Comparison of ENCODE assay signal across 8 cellular contexts in genomic region chr2:85420743-85421705, GRCh38. TPM values are rescaled to one million over a fixed set of nuclear protein-coding genes. Genes with fewer than 3 reads are reported as not detected.
DNase-seq lines count a peak whose midpoint lies in the region; ATAC-seq and TF ChIP-seq lines count a peak whose summit lies in the region.

No MANE protein-coding gene starts in this region.

- intact Hi-C loops in Right ventricle myocardium superior (cut with DNase I) (loop anchor here (2.0 kb wide), 1 partner anchor 132 kb away; no protein-coding TSS in a partner anchor), posterior vena cava (cut with DNase I) (loop anchor here (2.0 kb wide), 2 partner anchors 130 to 132 kb away; no protein-coding TSS in a partner anchor), upper lobe of right lung (cut with DNase I) (loop anchor here (2.0 kb wide), 1 partner anchor 126 kb away; no protein-coding TSS in a partner anchor)

- peak; percentile 92 for DNase-seq in GM03348 (ENCODE audit: low spot score)
- peak; percentile 77 for DNase-seq in MV-4-11 (lab: John Stamatoyannopoulos, UW)
- DNase-seq in SKM-1 treated with dmso at 0.1 percent for 144 hours (lab: John Stamatoyannopoulos, UW; ENCODE audit: unreplicated experiment) = peak; percentile 89
- DNase-seq in activated naive CD8-positive, alpha-beta T cell treated with anti-CD3 and anti-CD28 coated beads for 36 hours = peak; percentile 88
- DNase-seq in Right ventricle myocardium superior = peak; percentile 95
- peak; percentile 97 for DNase-seq in posterior vena cava (ENCODE audit: low spot score)
- DNase-seq in upper lobe of right lung = peak; percentile 95

- H3K36me3 ChIP-seq in HEK293 (ENCODE audit: control insufficient read depth in 2 of 2, insufficient read depth in 1 of 2, low read length in 2 of 2) (no peaks in the 10 kb centered on the region), upper lobe of right lung (no peaks in the 10 kb centered on the region)

- POLR2A ChIA-PET in HEK293 (lab: Yijun Ruan, JAX) = interaction anchor here (1.0 to 6.2 kb wide), 6 partner anchors 111 to 130 kb away, joined by 3 to 87 read pairs (median 13); partner anchors contain the start of gene MAT2A

- TF ChIP-seq CTCF in HEK293 (tag by site-specific recombination; IDR thresholded peaks at IDR 0.05) (peak; percentile 97), upper lobe of right lung (IDR thresholded peaks at IDR 0.05) (peak; percentile 100)

- CTCF ChIA-PET in HEK293 (lab: Yijun Ruan, JAX) = interaction anchor here (0.5 to 4.2 kb wide), 25 partner anchors 9 to 898 kb away, joined by 3 to 144 read pairs (median 4); partner anchors contain the start of genes MAT2A and RNF181

- H3K9me3 ChIP-seq in HEK293 (ENCODE audit: control insufficient read depth, insufficient read depth, low read depth, low read length) = no peaks in the 10 kb centered on the region
- H3K9me3 ChIP-seq in upper lobe of right lung = no peaks in the 10 kb centered on the region

- no peaks in the 10 kb centered on the region for H3K27me3 ChIP-seq in upper lobe of right lung

- H3K9me3 Mint-ChIP-seq in activated naive CD8-positive, alpha-beta T cell treated with anti-CD3 and anti-CD28 coated beads for 36 hours = no peaks in the 10 kb centered on the region

- no peaks in the 10 kb centered on the region for H3K27me3 Mint-ChIP-seq in activated naive CD8-positive, alpha-beta T cell treated with anti-CD3 and anti-CD28 coated beads for 36 hours

- no peaks in the 10 kb centered on the region for H3K36me3 Mint-ChIP-seq in activated naive CD8-positive, alpha-beta T cell treated with anti-CD3 and anti-CD28 coated beads for 36 hours

- H3K27ac ChIP-seq in HEK293 (ENCODE audit: extremely low read depth, low read depth, low read length) (no peak overlapping the region), upper lobe of right lung (peak overlapping the region; percentile 96)

- peak overlapping the region; percentile 49 for H3K4me3 Mint-ChIP-seq in activated naive CD8-positive, alpha-beta T cell treated with anti-CD3 and anti-CD28 coated beads for 36 hours

- peak overlapping the region; percentile 46 for H3K27ac Mint-ChIP-seq in activated naive CD8-positive, alpha-beta T cell treated with anti-CD3 and anti-CD28 coated beads for 36 hours

- peaks cover 23% of the 10 kb centered on the region for H3K4me1 Mint-ChIP-seq in activated naive CD8-positive, alpha-beta T cell treated with anti-CD3 and anti-CD28 coated beads for 36 hours

- H3K4me1 ChIP-seq in HEK293 (ENCODE audit: control insufficient read depth, insufficient read depth, low read length) (peaks cover 4% of the 10 kb centered on the region), upper lobe of right lung (peaks cover 31% of the 10 kb centered on the region)

- peak; percentile 78 for ATAC-seq in Right ventricle myocardium superior (ENCODE audit: poor library complexity)
- ATAC-seq in upper lobe of right lung = peak; percentile 91

- H3K4me3 ChIP-seq in HEK293 (ENCODE audit: low read depth, low read length) (no peak overlapping the region), upper lobe of right lung (no peak overlapping the region)

TF ChIP-seq in HEK293, 187 proteins besides CTCF, POLR2A, EP300 and RAD21 (continues in another document):
- TF ChIP-seq GLIS2 (tag by site-specific recombination; IDR thresholded peaks at IDR 0.05) (no peak), ZNF114 (tag by site-specific recombination; IDR thresholded peaks at IDR 0.05) (no peak), PBX3 (CRISPR knock-in tag; IDR thresholded peaks at IDR 0.05) (0 out of 2 replicates have a peak, but pooled peaks have one; percentile 45), GFI1B (tag by site-specific recombination; IDR thresholded peaks at IDR 0.05) (no peak), ZNF704 (tag by site-specific recombination; IDR thresholded peaks at IDR 0.05) (no peak), SP7 (tag by site-specific recombination; IDR thresholded peaks at IDR 0.05) (peak; percentile 54; the same call in 1 of the 2 replicates), ZNF350 (tag by site-specific recombination; IDR thresholded peaks at IDR 0.05) (no peak), ZNF580 (tag by site-specific recombination; IDR thresholded peaks at IDR 0.05) (no peak), KLF8 (tag by site-specific recombination; IDR thresholded peaks at IDR 0.05) (0 out of 2 replicates have a peak, but pooled peaks have one; percentile 13), ZNF341 (tag by site-specific recombination; IDR thresholded peaks at IDR 0.05; ENCODE audit: low read depth) (no peak), IKZF3 (tag by site-specific recombination; IDR thresholded peaks at IDR 0.05) (no peak), KLF16 (tag by site-specific recombination; IDR thresholded peaks at IDR 0.05) (no peak), TRIM28 (IDR thresholded peaks at IDR 0.05; ENCODE audit: borderline replicate concordance, low read length) (no peak), ZEB2 (tag by site-specific recombination; IDR thresholded peaks at IDR 0.05) (no peak), ZBTB20 (tag by site-specific recombination; IDR thresholded peaks at IDR 0.05) (no peak), ZNF19 (tag by site-specific recombination; IDR thresholded peaks at IDR 0.05; ENCODE audit: low read depth) (no peak), ZNF654 (tag by site-specific recombination; IDR thresholded peaks at IDR 0.05; ENCODE audit: low read depth) (peak; percentile 72), ZBTB17 (tag by site-specific recombination; IDR thresholded peaks at IDR 0.05) (peak; percentile 51; the same call in 1 of the 2 replicates), ZNF692 (tag by site-specific recombination; IDR thresholded peaks at IDR 0.05) (peak; percentile 52; the same call in 1 of the 2 replicates), ZXDB (tag by site-specific recombination; IDR thresholded peaks at IDR 0.05) (no peak), HOXD13 (CRISPR knock-in tag; IDR thresholded peaks at IDR 0.05; ENCODE audit: borderline replicate concordance) (no peak), ZNF223 (tag by site-specific recombination; IDR thresholded peaks at IDR 0.05) (no peak)
- TF ChIP-seq, protein P1, sequence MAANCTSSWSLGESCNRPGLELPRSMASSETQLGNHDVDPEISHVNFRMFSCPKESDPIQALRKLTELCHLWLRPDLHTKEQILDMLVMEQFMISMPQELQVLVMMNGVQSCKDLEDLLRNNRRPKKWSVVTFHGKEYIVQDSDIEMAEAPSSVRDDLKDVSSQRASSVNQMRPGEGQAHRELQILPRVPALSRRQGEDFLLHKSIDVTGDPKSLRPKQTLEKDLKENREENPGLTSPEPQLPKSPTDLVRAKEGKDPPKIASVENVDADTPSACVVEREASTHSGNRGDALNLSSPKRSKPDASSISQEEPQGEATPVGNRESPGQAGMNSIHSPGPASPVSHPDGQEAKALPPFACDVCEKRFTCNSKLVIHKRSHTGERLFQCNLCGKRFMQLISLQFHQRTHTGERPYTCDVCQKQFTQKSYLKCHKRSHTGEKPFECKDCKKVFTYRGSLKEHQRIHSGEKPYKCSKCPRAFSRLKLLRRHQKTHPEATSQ (tag by site-specific recombination; IDR thresholded peaks at IDR 0.05) = no peak

RNA-seq across cellular contexts. Expression of gene SH2D6, which starts 2.5 kb away (rescaled TPM):
- 1 to 10 TPM in 1 of 2 experiments, under 1 TPM in 1; 0.74 to 1.2 TPM for total RNA-seq in activated naive CD8-positive, alpha-beta T cell treated with anti-CD3 and anti-CD28 coated beads for 36 hours
- total RNA-seq in Right ventricle myocardium superior (0.24 TPM), posterior vena cava (not detected), upper lobe of right lung (1.0 TPM)

RNA-seq across cellular contexts. Expression of gene CAPG, which starts 10.9 kb away (rescaled TPM):
- 10 to 100 TPM; 18.1 to 19.8 TPM for total RNA-seq in activated naive CD8-positive, alpha-beta T cell treated with anti-CD3 and anti-CD28 coated beads for 36 hours
- total RNA-seq in Right ventricle myocardium superior = 3.4 TPM
- 10 to 100 TPM; 56.6 to 72.1 TPM for total RNA-seq in posterior vena cava
- 419 TPM for total RNA-seq in upper lobe of right lung
